In genomic region chr1:176208034-176208433, GRCh38 we compare ENCODE assay signal across 8 cellular contexts. TPM values are rescaled to one million over a fixed set of nuclear protein-coding genes. Genes with fewer than 3 reads are reported as not detected.
DNase-seq lines count a peak whose midpoint lies in the region; ATAC-seq and TF ChIP-seq lines count a peak whose summit lies in the region.

No MANE protein-coding gene starts in this region.

- no peak overlapping the region for H2AFZ ChIP-seq in mesenchymal stem cell (ENCODE audit: low read depth, low read length)

- no peak overlapping the region for H4K91ac ChIP-seq in mesenchymal stem cell (ENCODE audit: low read length)

- peak overlapping the region; percentile 76 for H4K8ac ChIP-seq in mesenchymal stem cell (ENCODE audit: low read length)

- TF ChIP-seq POLR2A in heart left ventricle (IDR thresholded peaks at IDR 0.05) = no peak
- TF ChIP-seq POLR2A in body of pancreas (IDR thresholded peaks at IDR 0.05) = no peak
- no peak for TF ChIP-seq POLR2A in uterus (IDR thresholded peaks at IDR 0.05)

- H2BK15ac ChIP-seq in mesenchymal stem cell (ENCODE audit: low read depth, poor library complexity, severe bottlenecking) = no peak overlapping the region

- H2AK5ac ChIP-seq in mesenchymal stem cell (ENCODE audit: low read length, severe bottlenecking) = no peak overlapping the region

- no peak overlapping the region for H2BK12ac ChIP-seq in mesenchymal stem cell (ENCODE audit: low read length in 2 of 2)

- intact Hi-C loops in heart left ventricle (cut with DNase I) = loop anchor here in 1 of 10 donors (10.0 kb wide), 1 partner anchor 1183 kb away; the partner anchor contains the start of gene MRPS14
- intact Hi-C loops in Right ventricle myocardium superior (cut with DNase I) = no loop called here
- intact Hi-C loops in body of pancreas (cut with DNase I) = no loop called here
- intact Hi-C loops in uterus (cut with DNase I; ENCODE audit: low total_unique reads) = no loop called here

- no peak overlapping the region for H3K14ac ChIP-seq in mesenchymal stem cell (ENCODE audit: low read length in 2 of 2)

- H3K27me3 ChIP-seq in heart left ventricle (no peaks in the 10 kb centered on the region), body of pancreas (no peaks in the 10 kb centered on the region), mesenchymal stem cell (ENCODE audit: control insufficient read depth in 1 of 2, insufficient read depth in 1 of 2, low read length in 2 of 2) (no peaks in the 10 kb centered on the region), uterus (no peaks in the 10 kb centered on the region)

- H3K18ac ChIP-seq in mesenchymal stem cell (ENCODE audit: low read depth in 1 of 2, low read length in 2 of 2) = peak overlapping the region in 1 of 2 experiments; percentile 24

- TF ChIP-seq CTCF in heart left ventricle (IDR thresholded peaks at IDR 0.05) = no peak
- no peak for TF ChIP-seq CTCF in body of pancreas (IDR thresholded peaks at IDR 0.05)
- no peak for TF ChIP-seq CTCF in uterus (IDR thresholded peaks at IDR 0.05)

- no peak overlapping the region for H2BK5ac ChIP-seq in mesenchymal stem cell (ENCODE audit: low read depth, low read length, poor library complexity, severe bottlenecking)

- H2BK120ac ChIP-seq in mesenchymal stem cell (ENCODE audit: low read depth, low read length) = no peak overlapping the region

- peak overlapping the region; percentile 89 for H3K4me2 ChIP-seq in mesenchymal stem cell (ENCODE audit: low read length, poor library complexity, severe bottlenecking)

- H3K4me3 ChIP-seq in heart left ventricle = peak overlapping the region; percentile 68 to 99 (median 90)
- H3K4me3 ChIP-seq in body of pancreas = peak overlapping the region in 1 of 2 donors; percentile 94
- H3K4me3 ChIP-seq in mesenchymal stem cell (ENCODE audit: insufficient read depth in 1 of 2, low read depth in 1 of 2, low read length in 2 of 2) = peak overlapping the region; percentile 48 to 88
- H3K4me3 ChIP-seq in uterus = peak overlapping the region; percentile 53 to 96

- ATAC-seq in heart left ventricle (no peak), Right ventricle myocardium superior (ENCODE audit: poor library complexity) (no peak), body of pancreas (no peak), GM21723 (IDR thresholded peaks at IDR 0.05; ENCODE audit: unreplicated experiment) (no peak)

- H3K36me3 ChIP-seq in heart left ventricle = no peaks in the 10 kb centered on the region
- H3K36me3 ChIP-seq in body of pancreas (replicated peaks in 1 of 2; ENCODE audit: insufficient read depth in 1 of 2, low read depth in 2 of 2) = no peaks in the 10 kb centered on the region
- no peaks in the 10 kb centered on the region for H3K36me3 ChIP-seq in mesenchymal stem cell (ENCODE audit: control insufficient read depth in 1 of 2, insufficient read depth in 2 of 2, low read depth in 1 of 2, low read length in 2 of 2)
- H3K36me3 ChIP-seq in uterus = no peaks in the 10 kb centered on the region

- peak in 1 of 5 donors; percentile 36 for DNase-seq in heart left ventricle
- DNase-seq in Right ventricle myocardium superior = no peak
- DNase-seq in body of pancreas = no peak
- no peak for DNase-seq in mesenchymal stem cell
- DNase-seq in uterus = no peak
- DNase-seq in NCI-H2029 (lab: John Stamatoyannopoulos, UW) = no peak
- DNase-seq in DMS153 treated with DMSO at 0.1 percent for 48 hours (lab: John Stamatoyannopoulos, UW; ENCODE audit: unreplicated experiment) = no peak

- H3K4me1 ChIP-seq in heart left ventricle = peaks cover 5 to 53% (median 28%) of the 10 kb centered on the region in 12 donors
- H3K4me1 ChIP-seq in body of pancreas = peaks cover 26% of the 10 kb centered on the region
- peaks cover 7% of the 10 kb centered on the region for H3K4me1 ChIP-seq in mesenchymal stem cell (ENCODE audit: control insufficient read depth, insufficient read depth, low read depth, low read length)
- H3K4me1 ChIP-seq in uterus = peaks cover 0 to 7% of the 10 kb centered on the region in 2 donors

- peak overlapping the region in 10 of 12 donors; percentile 94 to 99 (median 98) for H3K27ac ChIP-seq in heart left ventricle
- H3K27ac ChIP-seq in body of pancreas = peak overlapping the region; percentile 47 to 99 (median 94)
- H3K27ac ChIP-seq in mesenchymal stem cell (ENCODE audit: low read length, poor library complexity, severe bottlenecking) = no peak overlapping the region
- H3K27ac ChIP-seq in uterus = peak overlapping the region in 1 of 2 donors; percentile 80

- no peak overlapping the region for H3K23ac ChIP-seq in mesenchymal stem cell (ENCODE audit: low read length in 2 of 2)

- peak overlapping the region; percentile 86 for H3K9ac ChIP-seq in mesenchymal stem cell (ENCODE audit: low read length)

- 55 to 69% (median 63%) methylated on average over 9 of the region's 9 CpGs for WGBS in heart left ventricle, 4 donors
- WGBS in body of pancreas, 2 donors = 22 to 30% methylated on average over 9 of the region's 9 CpGs
- 69% methylated on average over 7 of the region's 9 CpGs for WGBS in mesenchymal stem cell

- no peaks in the 10 kb centered on the region for H3K9me3 ChIP-seq in heart left ventricle
- no peaks in the 10 kb centered on the region for H3K9me3 ChIP-seq in body of pancreas
- no peaks in the 10 kb centered on the region for H3K9me3 ChIP-seq in mesenchymal stem cell (ENCODE audit: control insufficient read depth, low read length)
- H3K9me3 ChIP-seq in uterus = no peaks in the 10 kb centered on the region

- H3K4ac ChIP-seq in mesenchymal stem cell (ENCODE audit: low read depth in 1 of 2, low read length in 2 of 2) = peak overlapping the region in 1 of 2 experiments; percentile 7

- H3K79me1 ChIP-seq in mesenchymal stem cell (replicated peaks; ENCODE audit: low read length, poor library complexity, severe bottlenecking) = peaks cover 5% of the 10 kb centered on the region

RNA-seq across cellular contexts. Expression of gene COP1, which starts 0.9 kb away (rescaled TPM):
- total RNA-seq in heart left ventricle = 10 to 100 TPM; 19.9 to 27.0 (median 22.6) TPM
- 10 to 100 TPM; 31.7 TPM for polyA plus RNA-seq in heart left ventricle
- total RNA-seq in Right ventricle myocardium superior = 20.5 TPM
- total RNA-seq in body of pancreas = 10 to 100 TPM; 36.6 to 45.8 TPM
- 22.1 TPM for polyA plus RNA-seq in mesenchymal stem cell (2013, experiment 1 of 2)
- polyA plus RNA-seq in mesenchymal stem cell (2013, experiment 2 of 2) = 22.7 TPM
- 10 to 100 TPM; 53.4 to 85.5 (median 68.4) TPM for total RNA-seq in uterus
